In the genomic region with DNA sequence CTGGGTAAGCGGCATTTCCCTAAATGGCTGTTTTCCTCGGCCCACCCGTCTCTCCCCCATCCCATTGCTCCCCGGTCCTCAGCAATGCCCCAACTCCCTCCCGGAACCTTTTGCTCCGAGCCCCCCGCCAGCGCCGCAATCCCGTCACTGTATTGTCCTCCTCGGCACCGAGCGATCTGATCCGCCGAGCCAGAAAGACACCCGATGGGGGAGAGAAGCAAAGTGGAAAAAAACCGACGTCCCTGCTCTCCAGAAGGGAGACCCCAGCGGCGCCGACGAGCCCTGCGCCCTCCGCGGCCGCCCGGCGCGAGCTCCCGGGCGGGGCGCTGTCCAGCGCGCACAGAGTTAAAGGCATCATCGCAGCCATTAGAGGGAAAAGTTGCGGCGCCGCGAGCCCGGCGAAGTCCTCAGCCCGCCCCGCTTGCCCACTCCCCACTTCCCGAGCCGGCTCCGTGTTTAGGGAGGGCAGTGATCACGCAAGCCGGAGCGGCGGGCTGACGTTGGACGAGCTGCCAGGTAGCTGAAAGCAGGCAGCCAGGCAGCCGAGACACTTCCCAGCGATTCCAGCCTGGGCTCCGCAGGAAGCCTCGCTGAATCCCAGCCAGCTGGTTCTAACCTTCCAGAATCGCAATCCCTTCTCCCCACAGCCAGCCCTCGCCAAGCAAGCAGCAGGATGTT, we compare ENCODE assay signal across 8 cellular contexts. TPM values are rescaled to one million over a fixed set of nuclear protein-coding genes. Genes with fewer than 3 reads are reported as not detected.
DNase-seq lines count a peak whose midpoint lies in the region; ATAC-seq and TF ChIP-seq lines count a peak whose summit lies in the region.

VSTM2A (plus strand) TSS at position 435 of the 678 bp plus-strand sequence. CDS start 356 bp downstream, outside the sequence.

- H3K27ac ChIP-seq in OCI-LY3 (ENCODE audit: low read length): no peak within 1 kb of the TSS
- no peak within 1 kb of the TSS for H3K27ac ChIP-seq in heart left ventricle

- peak; percentile 27 for DNase-seq in GM03348 (ENCODE audit: low spot score)
- DNase-seq in heart left ventricle: no peak
- peak; percentile 64 for DNase-seq in posterior vena cava (ENCODE audit: low spot score)
- no peak for DNase-seq in activated T-cell treated with anti-CD3 and anti-CD28 coated beads, Interleukin-2, amount 50 U/mL, for 48 hours
- no peak for DNase-seq in AML-193 (lab: John Stamatoyannopoulos, UW)
- no peak for DNase-seq in HuH-7 (ENCODE audit: low spot score)

- no peak for TF ChIP-seq CTCF in OCI-LY3 (IDR thresholded peaks at IDR 0.05; ENCODE audit: low read depth, low read length)
- TF ChIP-seq CTCF in heart left ventricle (IDR thresholded peaks at IDR 0.05): no peak

- 0 to 1% (median 1%) methylated on average over 18 to 58 of the region's 58 CpGs for WGBS in heart left ventricle, 4 donors

- intact Hi-C loops in heart left ventricle (cut with DNase I) (no loop called here), posterior vena cava (cut with DNase I) (no loop called here)

- ATAC-seq in heart left ventricle (peak in 3 of 4 donors; percentile 36 to 56 (median 54)), HG02884 (IDR thresholded peaks at IDR 0.05; ENCODE audit: unreplicated experiment) (no peak)

- H3K9ac ChIP-seq in OCI-LY3 (ENCODE audit: low read length): no peak within 1 kb of the TSS

- H3K36me3 ChIP-seq in OCI-LY3 (replicated peaks; ENCODE audit: low read depth, low read length) (peaks cover 30% of the 10 kb centered on the region), heart left ventricle (no peaks in the 10 kb centered on the region)

- peaks cover 16% of the 10 kb centered on the region; the same call in 1 of the 2 replicates for H3K4me1 ChIP-seq in OCI-LY3 (ENCODE audit: low read length)
- peaks cover 0 to 29% (median 6%) of the 10 kb centered on the region in 12 donors for H3K4me1 ChIP-seq in heart left ventricle

- H3K4me3 ChIP-seq in OCI-LY3 (ENCODE audit: low read length) (no peak within 1 kb of the TSS), heart left ventricle (peak within 1 kb of the TSS; percentile 6 to 51 (median 32))

- peak within 1 kb of the TSS; percentile 92 for H3K4me2 ChIP-seq in OCI-LY3 (ENCODE audit: low read length)

- H3K9me3 ChIP-seq in OCI-LY3 (ENCODE audit: insufficient read depth, low read length): no peaks in the 10 kb centered on the region
- H3K9me3 ChIP-seq in heart left ventricle: no peaks in the 10 kb centered on the region

- H2AFZ ChIP-seq in OCI-LY3 (ENCODE audit: low read depth, low read length): no peak within 1 kb of the TSS

- no peaks in the 10 kb centered on the region for H3K27me3 ChIP-seq in OCI-LY3 (ENCODE audit: low read depth, low read length)
- H3K27me3 ChIP-seq in heart left ventricle: peaks cover 25 to 75% (median 62%) of the 10 kb centered on the region in 9 donors

- TF ChIP-seq POLR2A in heart left ventricle (IDR thresholded peaks at IDR 0.05): no peak

- peaks cover 17% of the 10 kb centered on the region for H4K20me1 ChIP-seq in OCI-LY3 (ENCODE audit: insufficient read depth, low read length)

- H3K79me2 ChIP-seq in OCI-LY3 (ENCODE audit: low read length): peaks cover 54% of the 10 kb centered on the region

RNA-seq across cellular contexts. Expression of gene VSTM2A, which starts in this region (rescaled TPM):
- total RNA-seq in heart left ventricle (not detected), posterior vena cava (not detected)
- not detected for polyA plus RNA-seq in heart left ventricle

Comparison
In these comparisons a context has a peak if more than half of its experiments do, and no peak if none do; other contexts are left out.
1. Peak in ATAC-seq and H3K4me3 ChIP-seq in heart left ventricle; RNA of the gene not detected or under 1 TPM.
2. Peak in DNase-seq in posterior vena cava; RNA of the gene not detected or under 1 TPM.